1 cellular context compared by ENCODE assay signal in the genomic region with DNA sequence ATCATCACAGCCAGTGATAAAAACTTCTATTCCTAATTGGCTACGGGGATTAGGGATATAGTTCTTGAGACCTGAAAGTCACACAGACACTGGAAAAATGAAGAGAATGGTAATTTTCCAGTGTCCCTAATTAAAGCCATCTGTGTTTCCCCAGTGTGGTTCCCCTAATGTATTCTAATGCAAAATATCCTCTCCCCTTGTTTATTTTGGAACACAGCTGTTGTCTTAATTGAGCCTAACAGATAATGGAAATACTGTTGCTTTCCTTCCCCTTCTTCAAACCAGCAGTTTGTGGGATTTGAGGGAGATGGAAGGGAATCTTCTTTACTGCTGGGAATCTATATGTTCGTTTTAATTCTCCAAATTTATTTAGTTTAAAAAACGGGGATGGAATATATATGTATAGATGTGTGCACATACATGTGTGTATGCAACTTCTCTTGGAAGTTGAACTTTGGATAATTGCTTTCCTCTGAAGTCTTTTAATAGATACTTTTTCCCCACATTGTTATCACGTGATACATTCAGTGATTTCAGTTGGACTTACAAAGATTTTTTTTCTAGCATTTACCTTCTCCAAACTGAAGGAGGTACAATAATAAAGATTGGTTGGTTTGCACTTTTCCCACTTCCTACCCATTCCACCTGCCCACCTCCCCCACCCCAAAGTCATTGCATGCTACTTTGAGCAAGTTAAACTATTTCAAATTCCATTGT.
TF ChIP-seq lines count a peak whose summit lies in the region.

No MANE protein-coding gene starts in this region.

TF ChIP-seq in GM23338, 12 proteins besides CTCF, POLR2A, EP300 and RAD21 (continued from another document):
- TF ChIP-seq, protein P1, sequence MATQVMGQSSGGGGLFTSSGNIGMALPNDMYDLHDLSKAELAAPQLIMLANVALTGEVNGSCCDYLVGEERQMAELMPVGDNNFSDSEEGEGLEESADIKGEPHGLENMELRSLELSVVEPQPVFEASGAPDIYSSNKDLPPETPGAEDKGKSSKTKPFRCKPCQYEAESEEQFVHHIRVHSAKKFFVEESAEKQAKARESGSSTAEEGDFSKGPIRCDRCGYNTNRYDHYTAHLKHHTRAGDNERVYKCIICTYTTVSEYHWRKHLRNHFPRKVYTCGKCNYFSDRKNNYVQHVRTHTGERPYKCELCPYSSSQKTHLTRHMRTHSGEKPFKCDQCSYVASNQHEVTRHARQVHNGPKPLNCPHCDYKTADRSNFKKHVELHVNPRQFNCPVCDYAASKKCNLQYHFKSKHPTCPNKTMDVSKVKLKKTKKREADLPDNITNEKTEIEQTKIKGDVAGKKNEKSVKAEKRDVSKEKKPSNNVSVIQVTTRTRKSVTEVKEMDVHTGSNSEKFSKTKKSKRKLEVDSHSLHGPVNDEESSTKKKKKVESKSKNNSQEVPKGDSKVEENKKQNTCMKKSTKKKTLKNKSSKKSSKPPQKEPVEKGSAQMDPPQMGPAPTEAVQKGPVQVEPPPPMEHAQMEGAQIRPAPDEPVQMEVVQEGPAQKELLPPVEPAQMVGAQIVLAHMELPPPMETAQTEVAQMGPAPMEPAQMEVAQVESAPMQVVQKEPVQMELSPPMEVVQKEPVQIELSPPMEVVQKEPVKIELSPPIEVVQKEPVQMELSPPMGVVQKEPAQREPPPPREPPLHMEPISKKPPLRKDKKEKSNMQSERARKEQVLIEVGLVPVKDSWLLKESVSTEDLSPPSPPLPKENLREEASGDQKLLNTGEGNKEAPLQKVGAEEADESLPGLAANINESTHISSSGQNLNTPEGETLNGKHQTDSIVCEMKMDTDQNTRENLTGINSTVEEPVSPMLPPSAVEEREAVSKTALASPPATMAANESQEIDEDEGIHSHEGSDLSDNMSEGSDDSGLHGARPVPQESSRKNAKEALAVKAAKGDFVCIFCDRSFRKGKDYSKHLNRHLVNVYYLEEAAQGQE (IDR thresholded peaks at IDR 0.05; ENCODE audit: unreplicated experiment): no peak
- TF ChIP-seq STAT1 (IDR thresholded peaks at IDR 0.05; ENCODE audit: unreplicated experiment): no peak
- no peak for TF ChIP-seq ZNF114 (CRISPR knock-in tag; IDR thresholded peaks at IDR 0.05)
- no peak for TF ChIP-seq JUNB (IDR thresholded peaks at IDR 0.05; ENCODE audit: unreplicated experiment)
- TF ChIP-seq, protein P2, sequence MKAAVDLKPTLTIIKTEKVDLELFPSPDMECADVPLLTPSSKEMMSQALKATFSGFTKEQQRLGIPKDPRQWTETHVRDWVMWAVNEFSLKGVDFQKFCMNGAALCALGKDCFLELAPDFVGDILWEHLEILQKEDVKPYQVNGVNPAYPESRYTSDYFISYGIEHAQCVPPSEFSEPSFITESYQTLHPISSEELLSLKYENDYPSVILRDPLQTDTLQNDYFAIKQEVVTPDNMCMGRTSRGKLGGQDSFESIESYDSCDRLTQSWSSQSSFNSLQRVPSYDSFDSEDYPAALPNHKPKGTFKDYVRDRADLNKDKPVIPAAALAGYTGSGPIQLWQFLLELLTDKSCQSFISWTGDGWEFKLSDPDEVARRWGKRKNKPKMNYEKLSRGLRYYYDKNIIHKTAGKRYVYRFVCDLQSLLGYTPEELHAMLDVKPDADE (IDR thresholded peaks at IDR 0.05): no peak
- TF ChIP-seq POLR2AphosphoS5 (IDR thresholded peaks at IDR 0.05; ENCODE audit: low read depth): no peak
- no peak for TF ChIP-seq NANOG (IDR thresholded peaks at IDR 0.05; ENCODE audit: borderline replicate concordance)
- TF ChIP-seq, protein P3, sequence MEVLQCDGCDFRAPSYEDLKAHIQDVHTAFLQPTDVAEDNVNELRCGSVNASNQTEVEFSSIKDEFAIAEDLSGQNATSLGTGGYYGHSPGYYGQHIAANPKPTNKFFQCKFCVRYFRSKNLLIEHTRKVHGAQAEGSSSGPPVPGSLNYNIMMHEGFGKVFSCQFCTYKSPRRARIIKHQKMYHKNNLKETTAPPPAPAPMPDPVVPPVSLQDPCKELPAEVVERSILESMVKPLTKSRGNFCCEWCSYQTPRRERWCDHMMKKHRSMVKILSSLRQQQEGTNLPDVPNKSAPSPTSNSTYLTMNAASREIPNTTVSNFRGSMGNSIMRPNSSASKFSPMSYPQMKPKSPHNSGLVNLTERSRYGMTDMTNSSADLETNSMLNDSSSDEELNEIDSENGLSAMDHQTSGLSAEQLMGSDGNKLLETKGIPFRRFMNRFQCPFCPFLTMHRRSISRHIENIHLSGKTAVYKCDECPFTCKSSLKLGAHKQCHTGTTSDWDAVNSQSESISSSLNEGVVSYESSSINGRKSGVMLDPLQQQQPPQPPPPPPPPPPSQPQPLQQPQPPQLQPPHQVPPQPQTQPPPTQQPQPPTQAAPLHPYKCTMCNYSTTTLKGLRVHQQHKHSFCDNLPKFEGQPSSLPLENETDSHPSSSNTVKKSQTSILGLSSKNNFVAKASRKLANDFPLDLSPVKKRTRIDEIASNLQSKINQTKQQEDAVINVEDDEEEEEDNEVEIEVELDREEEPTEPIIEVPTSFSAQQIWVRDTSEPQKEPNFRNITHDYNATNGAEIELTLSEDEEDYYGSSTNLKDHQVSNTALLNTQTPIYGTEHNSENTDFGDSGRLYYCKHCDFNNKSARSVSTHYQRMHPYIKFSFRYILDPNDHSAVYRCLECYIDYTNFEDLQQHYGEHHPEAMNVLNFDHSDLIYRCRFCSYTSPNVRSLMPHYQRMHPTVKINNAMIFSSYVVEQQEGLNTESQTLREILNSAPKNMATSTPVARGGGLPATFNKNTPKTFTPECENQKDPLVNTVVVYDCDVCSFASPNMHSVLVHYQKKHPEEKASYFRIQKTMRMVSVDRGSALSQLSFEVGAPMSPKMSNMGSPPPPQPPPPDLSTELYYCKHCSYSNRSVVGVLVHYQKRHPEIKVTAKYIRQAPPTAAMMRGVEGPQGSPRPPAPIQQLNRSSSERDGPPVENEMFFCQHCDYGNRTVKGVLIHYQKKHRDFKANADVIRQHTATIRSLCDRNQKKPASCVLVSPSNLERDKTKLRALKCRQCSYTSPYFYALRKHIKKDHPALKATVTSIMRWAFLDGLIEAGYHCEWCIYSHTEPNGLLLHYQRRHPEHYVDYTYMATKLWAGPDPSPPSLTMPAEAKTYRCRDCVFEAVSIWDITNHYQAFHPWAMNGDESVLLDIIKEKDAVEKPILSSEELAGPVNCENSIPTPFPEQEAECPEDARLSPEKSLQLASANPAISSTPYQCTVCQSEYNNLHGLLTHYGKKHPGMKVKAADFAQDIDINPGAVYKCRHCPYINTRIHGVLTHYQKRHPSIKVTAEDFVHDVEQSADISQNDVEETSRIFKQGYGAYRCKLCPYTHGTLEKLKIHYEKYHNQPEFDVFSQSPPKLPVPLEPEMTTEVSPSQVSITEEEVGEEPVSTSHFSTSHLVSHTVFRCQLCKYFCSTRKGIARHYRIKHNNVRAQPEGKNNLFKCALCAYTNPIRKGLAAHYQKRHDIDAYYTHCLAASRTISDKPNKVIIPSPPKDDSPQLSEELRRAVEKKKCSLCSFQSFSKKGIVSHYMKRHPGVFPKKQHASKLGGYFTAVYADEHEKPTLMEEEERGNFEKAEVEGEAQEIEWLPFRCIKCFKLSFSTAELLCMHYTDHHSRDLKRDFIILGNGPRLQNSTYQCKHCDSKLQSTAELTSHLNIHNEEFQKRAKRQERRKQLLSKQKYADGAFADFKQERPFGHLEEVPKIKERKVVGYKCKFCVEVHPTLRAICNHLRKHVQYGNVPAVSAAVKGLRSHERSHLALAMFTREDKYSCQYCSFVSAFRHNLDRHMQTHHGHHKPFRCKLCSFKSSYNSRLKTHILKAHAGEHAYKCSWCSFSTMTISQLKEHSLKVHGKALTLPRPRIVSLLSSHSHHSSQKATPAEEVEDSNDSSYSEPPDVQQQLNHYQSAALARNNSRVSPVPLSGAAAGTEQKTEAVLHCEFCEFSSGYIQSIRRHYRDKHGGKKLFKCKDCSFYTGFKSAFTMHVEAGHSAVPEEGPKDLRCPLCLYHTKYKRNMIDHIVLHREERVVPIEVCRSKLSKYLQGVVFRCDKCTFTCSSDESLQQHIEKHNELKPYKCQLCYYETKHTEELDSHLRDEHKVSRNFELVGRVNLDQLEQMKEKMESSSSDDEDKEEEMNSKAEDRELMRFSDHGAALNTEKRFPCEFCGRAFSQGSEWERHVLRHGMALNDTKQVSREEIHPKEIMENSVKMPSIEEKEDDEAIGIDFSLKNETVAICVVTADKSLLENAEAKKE (CRISPR knock-in tag; IDR thresholded peaks at IDR 0.05): no peak
- no peak for TF ChIP-seq ZNF331 (CRISPR knock-in tag; IDR thresholded peaks at IDR 0.05; ENCODE audit: low read depth)
- TF ChIP-seq CREB1 (CRISPR knock-in tag; IDR thresholded peaks at IDR 0.05; ENCODE audit: low read depth): no peak
